Comparison of ENCODE assay signal across 12 cellular contexts in genomic region chr3:30605005-30605404, GRCh38. TPM values are rescaled to one million over a fixed set of nuclear protein-coding genes. Genes with fewer than 3 reads are reported as not detected.
DNase-seq lines count a peak whose midpoint lies in the region; ATAC-seq and TF ChIP-seq lines count a peak whose summit lies in the region.
"Had no signal": no experiment of that assay in that cellular context is flagged by ENCODE, and none has a peak within 500 bp of the region (broad histone marks: within the 10 kb centered on the region; RNA-seq: fewer than 3 reads in every experiment).

No MANE protein-coding gene starts in this region.

- peak overlapping the region; percentile 71 to 99 (median 98) for H3K4me3 Mint-ChIP-seq in CD4-positive, alpha-beta memory T cell
- H3K4me3 Mint-ChIP-seq in neural progenitor cell, result peak overlapping the region; percentile 49

- H3K27me3 ChIP-seq in CD4-positive, alpha-beta memory T cell (ENCODE audit: insufficient read depth, low read length), result no peaks in the 10 kb centered on the region
- H3K27me3 ChIP-seq in PC-3 (ENCODE audit: low read length) (no peaks in the 10 kb centered on the region), neural progenitor cell (peaks cover 16% of the 10 kb centered on the region)
- H3K27me3 ChIP-seq: SJCRH30 had no signal

- H3K79me2 ChIP-seq in PC-3 (ENCODE audit: low read length) (peaks cover 34% of the 10 kb centered on the region), neural progenitor cell (ENCODE audit: low read depth) (peaks cover 33% of the 10 kb centered on the region)

- peaks cover 43% of the 10 kb centered on the region for H3K4me1 ChIP-seq in CD4-positive, alpha-beta memory T cell (ENCODE audit: insufficient read depth, low read length)
- H3K4me1 ChIP-seq in PC-3 (ENCODE audit: insufficient read depth, low read length) (peaks cover 40% of the 10 kb centered on the region), neural progenitor cell (peaks cover 4% of the 10 kb centered on the region)

- no peak for ATAC-seq in PC-3
- ATAC-seq in HG03571 (IDR thresholded peaks at IDR 0.05; ENCODE audit: unreplicated experiment), result no peak
- ATAC-seq in HG03354 (IDR thresholded peaks at IDR 0.05; ENCODE audit: poor library complexity, severe bottlenecking, unreplicated experiment), result no peak

- H3K9ac ChIP-seq in PC-3 (ENCODE audit: low read length), result no peak overlapping the region
- H3K9ac ChIP-seq in neural progenitor cell, result no peak overlapping the region

- H4K20me1 ChIP-seq in PC-3 (ENCODE audit: low read length) (peaks cover 11% of the 10 kb centered on the region), neural progenitor cell (ENCODE audit: low read depth) (no peaks in the 10 kb centered on the region)

- H3K27me3 Mint-ChIP-seq in CD4-positive, alpha-beta memory T cell, result no peaks in the 10 kb centered on the region
- H3K27me3 Mint-ChIP-seq in neural progenitor cell (ENCODE audit: insufficient read depth, low read depth), result peaks cover 3% of the 10 kb centered on the region

- CTCF ChIA-PET in CD4-positive, alpha-beta memory T cell (lab: Charles Lee; ENCODE audit: partially characterized antibody), result interaction anchor here (0.7 to 1.6 kb wide), 3 partner anchors 9 to 77 kb away, joined by 3 read pairs; no protein-coding TSS in a partner anchor
- CTCF ChIA-PET in PC-3 (lab: Charles Lee), result no interaction called here

- DNase-seq in CD4-positive, alpha-beta memory T cell, result no peak
- no peak for DNase-seq in PC-3
- no peak for DNase-seq in coronary artery (ENCODE audit: low spot score)
- no peak for DNase-seq in neural progenitor cell (ENCODE audit: low spot score)
- no peak for DNase-seq in iPS-NIHi7 (ENCODE audit: extremely low spot score)
- DNase-seq in NCI-H748 (lab: John Stamatoyannopoulos, UW; ENCODE audit: unreplicated experiment), result no peak
- DNase-seq: endodermal cell, GM23248, NCI-H1436, SJCRH30 had no signal

- no peak overlapping the region for H3K4me3 ChIP-seq in CD4-positive, alpha-beta memory T cell (ENCODE audit: low read length in 2 of 2)
- H3K4me3 ChIP-seq in PC-3 (ENCODE audit: low read length) (no peak overlapping the region), coronary artery (peak overlapping the region; percentile 96), neural progenitor cell (no peak overlapping the region)

- H2AFZ ChIP-seq in PC-3 (ENCODE audit: low read length), result no peak overlapping the region
- no peak overlapping the region for H2AFZ ChIP-seq in neural progenitor cell (replicated peaks)
- H2AFZ ChIP-seq: GM23248 had no signal

- H3K9me2 ChIP-seq in PC-3 (replicated peaks; ENCODE audit: low read length), result no peaks in the 10 kb centered on the region

- BruUV-seq in PC-3 (replicated peaks; lab: Mats Ljungman, UMichigan), result no TSS peak

- no peaks in the 10 kb centered on the region for H3F3A ChIP-seq in PC-3 (ENCODE audit: low read length, unreplicated experiment)
- H3F3A ChIP-seq in neural progenitor cell (ENCODE audit: low read depth), result peaks cover 2% of the 10 kb centered on the region

- peak overlapping the region; percentile 88 to 99 (median 98) for H3K27ac Mint-ChIP-seq in CD4-positive, alpha-beta memory T cell
- H3K27ac Mint-ChIP-seq in neural progenitor cell, result no peak overlapping the region

- POLR2A ChIA-PET in CD4-positive, alpha-beta memory T cell (lab: Charles Lee; ENCODE audit: partially characterized antibody), result interaction anchor here (0.6 to 18.1 kb wide), 6 partner anchors 13 to 92 kb away, joined by 3 to 318 read pairs (median 52); no protein-coding TSS in a partner anchor
- POLR2A ChIA-PET in PC-3 (lab: Charles Lee; ENCODE audit: unreplicated experiment), result interaction anchor here (0.6 kb wide), 1 partner anchor 54 kb away, joined by 9 read pairs; no protein-coding TSS in a partner anchor

- H3K4me2 ChIP-seq in PC-3 (ENCODE audit: low read length) (peak overlapping the region; percentile 76), neural progenitor cell (no peak overlapping the region)

- no peaks in the 10 kb centered on the region for H3K36me3 ChIP-seq in CD4-positive, alpha-beta memory T cell (ENCODE audit: insufficient read depth, low read length)
- H3K36me3 ChIP-seq in PC-3 (ENCODE audit: low read depth, low read length) (no peaks in the 10 kb centered on the region), neural progenitor cell (no peaks in the 10 kb centered on the region)
- H3K36me3 ChIP-seq: SJCRH30 had no signal

- TF ChIP-seq CTCF in PC-3 (conservative IDR thresholded peaks at IDR 0.05; ENCODE audit: low read depth, low read length) (no peak), coronary artery (IDR thresholded peaks at IDR 0.05) (no peak), neural progenitor cell (IDR thresholded peaks at IDR 0.05) (no peak)

- H3K4me1 Mint-ChIP-seq in CD4-positive, alpha-beta memory T cell, result peaks cover 33 to 52% (median 36%) of the 10 kb centered on the region in 4 donors
- H3K4me1 Mint-ChIP-seq in neural progenitor cell, result peaks cover 11% of the 10 kb centered on the region

- H3K27ac ChIP-seq in CD4-positive, alpha-beta memory T cell (ENCODE audit: low read depth, low read length), result peak overlapping the region; percentile 85
- H3K27ac ChIP-seq in PC-3 (ENCODE audit: low read length) (peak overlapping the region; percentile 88; the same call in 1 of the 2 replicates), coronary artery (peak overlapping the region; percentile 15 to 99), neural progenitor cell (no peak overlapping the region)
- H3K27ac ChIP-seq: SJCRH30 had no signal

- intact Hi-C loops in CD4-positive, alpha-beta memory T cell (cut with micrococcal nuclease), result loop anchor here (2.0 kb wide), 1 partner anchor 250 kb away; no protein-coding TSS in a partner anchor
- intact Hi-C loops in PC-3 (cut with micrococcal nuclease), result loop anchor here (5.0 kb wide), 3 partner anchors 138 to 493 kb away; no protein-coding TSS in a partner anchor

- no peaks in the 10 kb centered on the region for H3K9me3 ChIP-seq in CD4-positive, alpha-beta memory T cell (ENCODE audit: control insufficient read depth in 1 of 2, low read length in 2 of 2)
- H3K9me3 ChIP-seq in PC-3 (ENCODE audit: low read length) (no peaks in the 10 kb centered on the region), neural progenitor cell (ENCODE audit: low read depth) (no peaks in the 10 kb centered on the region)
- H3K9me3 ChIP-seq: SJCRH30 had no signal

- H3K36me3 Mint-ChIP-seq in CD4-positive, alpha-beta memory T cell, result peaks cover 5 to 21% of the 10 kb centered on the region in 2 donors
- H3K36me3 Mint-ChIP-seq in neural progenitor cell, result peaks cover 2% of the 10 kb centered on the region

- H3K9me3 Mint-ChIP-seq in CD4-positive, alpha-beta memory T cell, result no peaks in the 10 kb centered on the region
- no peaks in the 10 kb centered on the region for H3K9me3 Mint-ChIP-seq in neural progenitor cell
- H3K9me3 Mint-ChIP-seq: endodermal cell had no signal

RNA-seq across cellular contexts. Expression of gene TGFBR2, which starts 1.4 kb away (rescaled TPM):
- 100 to 1,000 TPM; 110 TPM for total RNA-seq in CD4-positive, alpha-beta memory T cell
- polyA plus RNA-seq in CD4-positive, alpha-beta memory T cell, result 100 to 1,000 TPM in 1 of 2 donors, 10 to 100 TPM in 1; 58.7 to 110 TPM
- total RNA-seq in PC-3 (2014; rRNA removed) (48.2 and 55.9 TPM in 2 replicates), neural progenitor cell (ENCODE audit: low replicate concordance) (5.8 and 7.3 TPM in 2 replicates)
